In genomic region chr3:67030785-67031740, GRCh38 we compare ENCODE assay signal across 12 cellular contexts. TPM values are rescaled to one million over a fixed set of nuclear protein-coding genes. Genes with fewer than 3 reads are reported as not detected.
DNase-seq lines count a peak whose midpoint lies in the region; ATAC-seq and TF ChIP-seq lines count a peak whose summit lies in the region.
"Had no signal": no experiment of that assay in that cellular context is flagged by ENCODE, and none has a peak within 500 bp of the region (broad histone marks: within the 10 kb centered on the region; RNA-seq: fewer than 3 reads in every experiment).

No MANE protein-coding gene starts in this region.

- H3K4me1 ChIP-seq in A673 (ENCODE audit: insufficient read depth, low read length, poor library complexity, severe bottlenecking) (no peaks in the 10 kb centered on the region), left ventricle myocardium inferior (peaks cover 9% of the 10 kb centered on the region)

- H3K9me3 ChIP-seq in A673 (ENCODE audit: low read depth, low read length, poor library complexity, severe bottlenecking) = no peaks in the 10 kb centered on the region
- no peaks in the 10 kb centered on the region for H3K9me3 ChIP-seq in left ventricle myocardium inferior (replicated peaks)

- H3K36me3 ChIP-seq in A673 (ENCODE audit: insufficient read depth, low read length, poor library complexity, severe bottlenecking) (no peaks in the 10 kb centered on the region), left ventricle myocardium inferior (no peaks in the 10 kb centered on the region)

- POLR2A ChIA-PET in A673 (lab: Charles Lee; ENCODE audit: low non-redundant PET) = no interaction called here

- H3K27ac ChIP-seq in A673 (ENCODE audit: low read depth, low read length, poor library complexity, severe bottlenecking) = no peak overlapping the region
- no peak overlapping the region for H3K27ac ChIP-seq in left ventricle myocardium inferior (replicated peaks)
- H3K27ac ChIP-seq: C4-2B, skin epidermis had no signal

- CTCF ChIA-PET in A673 (lab: Charles Lee) = no interaction called here

- H3K4me3 ChIP-seq in A673 (ENCODE audit: low read depth, low read length, poor library complexity, severe bottlenecking) (no peak overlapping the region), left ventricle myocardium inferior (no peak overlapping the region)
- H3K4me3 ChIP-seq: skin epidermis had no signal

- ATAC-seq in GM18858 (IDR thresholded peaks at IDR 0.05; ENCODE audit: unreplicated experiment) (peak; percentile 79), GM21529 (IDR thresholded peaks at IDR 0.05; ENCODE audit: unreplicated experiment) (peak; percentile 94), HG03175 (IDR thresholded peaks at IDR 0.05; ENCODE audit: unreplicated experiment) (peak; percentile 70)

- TF ChIP-seq CTCF in A673 (conservative IDR thresholded peaks at IDR 0.05; ENCODE audit: low read depth, low read length) (no peak), left ventricle myocardium inferior (IDR thresholded peaks at IDR 0.05; ENCODE audit: borderline replicate concordance) (no peak)

- H3K27me3 ChIP-seq in A673 (replicated peaks; ENCODE audit: insufficient read depth, low read depth, low read length, poor library complexity) = no peaks in the 10 kb centered on the region
- H3K27me3 ChIP-seq in left ventricle myocardium inferior (ENCODE audit: low read depth) = no peaks in the 10 kb centered on the region

- DNase-seq in OCI-M1 (lab: John Stamatoyannopoulos, UW) (peak; percentile 87), A673 (ENCODE audit: low spot score) (no peak), left ventricle myocardium inferior (no peak), dedifferentiated amniotic fluid mesenchymal stem cell (ENCODE audit: extremely low spot score) (no peak), HT-29 (ENCODE audit: low spot score) (no peak)
- DNase-seq: foreskin melanocyte, T-helper 1 cell had no signal

- BruUV-seq in A673 (replicated peaks; lab: Mats Ljungman, UMichigan) = no TSS peak

- intact Hi-C loops in A673 (cut with micrococcal nuclease; ENCODE audit: unreplicated experiment) (no loop called here), left ventricle myocardium inferior (cut with micrococcal nuclease) (no loop called here)

RNA-seq across cellular contexts. Expression of gene KBTBD8, which starts 33.0 kb away (rescaled TPM):
- total RNA-seq in A673 (2021) = 1.7 and 2.0 TPM in 2 replicates
- total RNA-seq in left ventricle myocardium inferior = 3.6 TPM
- total RNA-seq in HT-29 (2014; rRNA removed; shearing (Covaris generic)) = 0.33 and 0.89 TPM in 2 replicates
